ENCODE assay signal across 1 cellular context in genomic region chr7:50496541-50496940, GRCh38.
TF ChIP-seq lines count a peak whose summit lies in the region.

No MANE protein-coding gene starts in this region.

TF ChIP-seq in K562, 482 proteins besides CTCF, POLR2A, EP300 and RAD21:
- TF ChIP-seq KAT7 (CRISPR knock-in tag; IDR thresholded peaks at IDR 0.05; ENCODE audit: borderline replicate concordance) (no peak), RBM22 (IDR thresholded peaks at IDR 0.05; ENCODE audit: low read depth, low read length, poor library complexity, severe bottlenecking) (no peak), BDP1 (IDR thresholded peaks at IDR 0.05; ENCODE audit: insufficient read depth, insufficient read length) (no peak), PHTF2 (CRISPR knock-in tag; IDR thresholded peaks at IDR 0.05) (no peak), DPF2 (IDR thresholded peaks at IDR 0.05) (no peak), ZNF23 (CRISPR knock-in tag; IDR thresholded peaks at IDR 0.05) (no peak), CBFA2T3 (IDR thresholded peaks at IDR 0.05) (no peak), CHD4 (IDR thresholded peaks at IDR 0.05; ENCODE audit: insufficient read depth, insufficient replicate concordance, low read depth, low read length, poor library complexity, severe bottlenecking) (no peak), HOXB6 (CRISPR knock-in tag; IDR thresholded peaks at IDR 0.05; ENCODE audit: borderline replicate concordance) (no peak), FOSL1 (tag; conservative IDR thresholded peaks at IDR 0.05) (no peak), NFATC3 (IDR thresholded peaks at IDR 0.05) (no peak), ZNF282 (CRISPR knock-in tag; IDR thresholded peaks at IDR 0.05) (no peak), MTF1 (CRISPR knock-in tag; IDR thresholded peaks at IDR 0.05; ENCODE audit: borderline replicate concordance) (no peak), ZBTB49 (CRISPR knock-in tag; IDR thresholded peaks at IDR 0.05; ENCODE audit: borderline replicate concordance) (no peak), HMGXB4 (CRISPR knock-in tag; IDR thresholded peaks at IDR 0.05) (no peak), ZFP1 (CRISPR knock-in tag; IDR thresholded peaks at IDR 0.05) (no peak), SREBF2 (CRISPR knock-in tag; IDR thresholded peaks at IDR 0.05) (no peak), CSDE1 (IDR thresholded peaks at IDR 0.05) (no peak), REST (CRISPR knock-in tag; IDR thresholded peaks at IDR 0.05; ENCODE audit: low read depth) (no peak)
